9 cellular contexts compared by ENCODE assay signal in the genomic region with DNA sequence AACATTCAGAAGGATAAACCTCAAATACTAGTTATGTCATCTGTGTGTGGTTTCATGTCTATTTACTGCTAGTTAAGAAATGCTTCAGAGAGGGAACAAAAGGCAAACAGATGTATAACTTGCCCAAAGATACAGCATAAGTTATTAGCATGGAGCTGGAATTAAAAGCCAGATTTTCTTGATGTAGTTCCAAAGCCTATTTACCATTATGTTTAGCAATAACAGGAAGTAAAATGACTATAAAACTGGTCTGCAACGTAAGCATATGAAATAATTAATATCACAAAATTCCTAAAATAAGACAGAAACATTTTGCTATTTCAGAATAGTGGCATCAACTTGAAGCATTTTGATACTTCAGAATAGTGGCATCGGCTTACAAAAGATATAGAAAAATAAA.
"Had no signal": no experiment of that assay in that cellular context is flagged by ENCODE, and none has a peak within 500 bp of the region (broad histone marks: within the 10 kb centered on the region; RNA-seq: fewer than 3 reads in every experiment).

No MANE protein-coding gene starts in this region.

- H3K4me3 ChIP-seq: GM23338 had no signal

- H3K27ac ChIP-seq: HL-60 had no signal

- FAIRE-seq: H1, H54, HepG2 had no signal

- H3K4me3 Mint-ChIP-seq: GM23338, H9, IgD-negative memory B cell had no signal

- H3K9me3 Mint-ChIP-seq: GM23338, H9 had no signal

- H3K4me1 Mint-ChIP-seq: IgD-negative memory B cell had no signal

- H3K27ac Mint-ChIP-seq: GM23338, H9, IgD-negative memory B cell had no signal

- ATAC-seq: GM23338, HepG2 had no signal

- H3K27me3 Mint-ChIP-seq: IgD-negative memory B cell had no signal

- H3K36me3 Mint-ChIP-seq: IgD-negative memory B cell had no signal

- DNase-seq: H9, HCEC 1CT, KBM-7 had no signal
